In the genomic region with DNA sequence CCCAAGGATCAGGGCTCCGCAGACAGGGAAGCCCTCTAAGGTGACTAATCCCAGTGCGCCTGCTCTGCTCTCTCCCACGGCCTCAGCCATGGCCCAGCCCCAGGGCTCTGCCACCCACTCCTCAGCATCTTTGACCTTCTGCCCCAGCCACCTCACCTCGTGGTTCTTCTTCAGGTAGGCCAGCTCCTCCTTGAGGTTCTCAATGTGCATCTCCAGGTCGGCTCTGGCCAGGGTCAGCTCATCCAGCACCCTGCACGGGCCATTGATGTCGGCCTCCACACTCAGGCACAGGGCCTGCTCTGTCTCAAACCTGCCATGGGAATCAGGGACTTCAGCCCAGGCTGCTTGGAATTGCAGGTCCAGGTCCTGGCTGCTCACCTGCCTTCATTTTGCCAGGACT, we compare ENCODE assay signal across 5 cellular contexts.
DNase-seq lines count a peak whose midpoint lies in the region; ATAC-seq, FAIRE-seq and TF ChIP-seq lines count a peak whose summit lies in the region.
"Not testable (repeated sequence)": the region's sequence is repeated elsewhere in the genome, so short reads cannot be mapped to it uniquely, and the experiment has no call there.

No MANE protein-coding gene starts in this region.

- not testable (repeated sequence) for H3K27me3 Mint-ChIP-seq in chondrocyte (ENCODE audit: low read depth)

- not testable (repeated sequence) for H3K36me3 ChIP-seq in kidney (ENCODE audit: control insufficient read depth in 1 of 2, insufficient read depth in 2 of 2, low read length in 2 of 2); upper lobe of right lung

- not testable (repeated sequence) for ATAC-seq in upper lobe of right lung

- intact Hi-C loops in kidney (cut with DNase I); upper lobe of right lung (cut with DNase I): not testable (repeated sequence)

- TF ChIP-seq CTCF in chondrocyte (IDR thresholded peaks at IDR 0.05); kidney (IDR thresholded peaks at IDR 0.05; ENCODE audit: borderline replicate concordance, extremely low read depth, insufficient read depth); upper lobe of right lung (IDR thresholded peaks at IDR 0.05): not testable (repeated sequence)

- H3K4me1 ChIP-seq in kidney (ENCODE audit: control insufficient read depth in 1 of 2, insufficient read depth in 1 of 2, low read depth in 1 of 2, low read length in 2 of 2); upper lobe of right lung: not testable (repeated sequence)

- peak; percentile 10 for DNase-seq in activated effector memory CD4-positive, alpha-beta T cell treated with anti-CD3 and anti-CD28 coated beads, Interleukin-2, amount 50 U/mL, for 16 hours
- DNase-seq in chondrocyte (ENCODE audit: low spot score) = peak; percentile 20
- DNase-seq in kidney = peak; percentile 26
- DNase-seq in mesenteric fat pad (ENCODE audit: low spot score) = peak; percentile 60
- peak; percentile 40 for DNase-seq in upper lobe of right lung

- not testable (repeated sequence) for H3K27ac Mint-ChIP-seq in chondrocyte (ENCODE audit: unreplicated experiment)

- H3K27me3 ChIP-seq in upper lobe of right lung = not testable (repeated sequence)

- H3K9ac ChIP-seq in kidney (ENCODE audit: low read length in 2 of 2) = not testable (repeated sequence)

- FAIRE-seq in kidney (lab: Jason Lieb, UNC) = not testable (repeated sequence)

- not testable (repeated sequence) for H3K4me3 ChIP-seq in kidney (ENCODE audit: low read length in 2 of 2); upper lobe of right lung

- not testable (repeated sequence) for H3K9me3 ChIP-seq in kidney (ENCODE audit: control insufficient read depth in 1 of 2, low read length in 2 of 2); upper lobe of right lung

- not testable (repeated sequence) for H3K9me3 Mint-ChIP-seq in chondrocyte (ENCODE audit: low read depth)

- not testable (repeated sequence) for H3K4me1 Mint-ChIP-seq in chondrocyte (ENCODE audit: low read depth)

- H3K27ac ChIP-seq in kidney (ENCODE audit: low read depth in 2 of 2, low read length in 2 of 2); upper lobe of right lung: not testable (repeated sequence)

- not testable (repeated sequence) for H3K4me3 Mint-ChIP-seq in chondrocyte (ENCODE audit: unreplicated experiment)

- not testable (repeated sequence) for H3K36me3 Mint-ChIP-seq in chondrocyte (ENCODE audit: low read depth)

Comparison
In these comparisons a context has a peak if more than half of its experiments do, and no peak if none do; other contexts are left out.
1. DNase-seq: peak in every context shown above with its lines; median percentile 60 in mesenteric fat pad; 40 in upper lobe of right lung; 26 in kidney; 20 in chondrocyte; 10 in activated effector memory CD4-positive, alpha-beta T cell treated with anti-CD3 and anti-CD28 coated beads, Interleukin-2, amount 50 U/mL, for 16 hours.